In genomic region chr10:80168679-80169380, GRCh38 we compare ENCODE assay signal across 8 cellular contexts. TPM values are rescaled to one million over a fixed set of nuclear protein-coding genes. Genes with fewer than 3 reads are reported as not detected.
A peak's percentile ranks its signal among the peaks of the same experiment; 100 is the strongest.
DNase-seq lines count a peak whose midpoint lies in the region; ATAC-seq and TF ChIP-seq lines count a peak whose summit lies in the region.

No MANE protein-coding gene starts in this region.

- WGBS in trophoblast cell (ENCODE audit: extremely low coverage, insufficient coverage, insufficient read length), result no CpG with 5 or more reads among the region's 13 CpGs
- WGBS in testis, 2 donors, result 85 to 96% methylated on average over 3 to 13 of the region's 13 CpGs

- no peak overlapping the region for H4K8ac ChIP-seq in trophoblast cell (ENCODE audit: low read depth, low read length)

- no peak overlapping the region for H3K23ac ChIP-seq in trophoblast cell (ENCODE audit: low read length)

- POLR2A ChIA-PET in RWPE1 (lab: Yijun Ruan, JAX; ENCODE audit: low non-redundant PET), result no interaction called here

- no peak overlapping the region for H2AK5ac ChIP-seq in trophoblast cell (ENCODE audit: low read length)

- H3K4ac ChIP-seq in trophoblast cell (ENCODE audit: low read depth, low read length), result no peak overlapping the region

- H4K91ac ChIP-seq in trophoblast cell (ENCODE audit: low read depth, low read length), result no peak overlapping the region

- H3K36me3 ChIP-seq in trophoblast cell (ENCODE audit: control insufficient read depth in 1 of 2, insufficient read depth in 2 of 2, low read length in 2 of 2) (peaks cover 33 to 48% of the 10 kb centered on the region in 2 experiments), testis (ENCODE audit: low read depth, missing control alignments) (no peaks in the 10 kb centered on the region)

- no peak overlapping the region for H2BK5ac ChIP-seq in trophoblast cell (ENCODE audit: low read depth, low read length, poor library complexity)

- H3K79me2 ChIP-seq in trophoblast cell (ENCODE audit: control insufficient read depth, insufficient read depth, low read length, poor library complexity), result peaks cover 2% of the 10 kb centered on the region

- H3K4me3 ChIP-seq in trophoblast cell (ENCODE audit: low read depth, low read length), result no peak overlapping the region
- H3K4me3 ChIP-seq in testis, result no peak overlapping the region

- H2AFZ ChIP-seq in trophoblast cell (ENCODE audit: insufficient read depth, low read length, poor library complexity), result no peak overlapping the region

- H3K27me3 ChIP-seq in trophoblast cell (ENCODE audit: insufficient read depth, low read length) (no peaks in the 10 kb centered on the region), testis (no peaks in the 10 kb centered on the region)

- H3K79me1 ChIP-seq in trophoblast cell (ENCODE audit: low read length), result peaks cover 7% of the 10 kb centered on the region

- no peaks in the 10 kb centered on the region for H3K27me3 Mint-ChIP-seq in central memory CD8-positive, alpha-beta T cell

- TF ChIP-seq CTCF in GM12873 (IDR thresholded peaks at IDR 0.05; ENCODE audit: insufficient read depth, low read depth, low read length, missing control alignments) (peak; percentile 78), RWPE1 (conservative IDR thresholded peaks at IDR 0.05; ENCODE audit: low read depth) (no peak), testis (IDR thresholded peaks at IDR 0.05) (no peak)

- peaks cover 32 to 41% of the 10 kb centered on the region in 2 experiments for H3K4me1 ChIP-seq in trophoblast cell (ENCODE audit: control insufficient read depth in 1 of 2, insufficient read depth in 2 of 2, low read length in 2 of 2)
- H3K4me1 ChIP-seq in testis, result peaks cover 2% of the 10 kb centered on the region

- peak in 1 of 2 donors; percentile 21 for DNase-seq in central memory CD8-positive, alpha-beta T cell (ENCODE audit: low spot score in 2 of 2)
- DNase-seq in trophoblast cell (no peak), RWPE1 (ENCODE audit: low spot score) (no peak), NCI-H1105 treated with DMSO at 0.1 percent for 48 hours (lab: John Stamatoyannopoulos, UW) (no peak), GDM1 (lab: John Stamatoyannopoulos, UW) (no peak), testis (no peak)

- H3K9me3 Mint-ChIP-seq in central memory CD8-positive, alpha-beta T cell, result no peaks in the 10 kb centered on the region

- CTCF ChIA-PET in RWPE1 (lab: Yijun Ruan, JAX), result interaction anchor here (0.6 to 1.2 kb wide), 3 partner anchors 22 to 622 kb away, joined by 3 to 4 read pairs (median 4); no protein-coding TSS in a partner anchor

- intact Hi-C loops in testis (cut with DNase I; ENCODE audit: low total_unique reads), result no loop called here

- TF ChIP-seq POLR2A in testis (IDR thresholded peaks at IDR 0.05), result no peak

- H2BK12ac ChIP-seq in trophoblast cell (ENCODE audit: low read length), result no peak overlapping the region

- no peak overlapping the region for H3K27ac ChIP-seq in trophoblast cell (ENCODE audit: low read depth, low read length)
- no peak overlapping the region; the same call in 1 of the 2 replicates for H3K27ac ChIP-seq in RWPE1
- no peak overlapping the region for H3K27ac ChIP-seq in testis

- H3K4me2 ChIP-seq in trophoblast cell (ENCODE audit: low read length), result no peak overlapping the region

- ATAC-seq in HG03354 (IDR thresholded peaks at IDR 0.05; ENCODE audit: poor library complexity, severe bottlenecking, unreplicated experiment), result peak; percentile 54
- ATAC-seq in central memory CD8-positive, alpha-beta T cell (replicated peaks; ENCODE audit: extremely low read depth, poor library complexity, severe bottlenecking), result no peak

- H3K18ac ChIP-seq in trophoblast cell (ENCODE audit: low read length), result peak overlapping the region; percentile 49

- H3K4me3 Mint-ChIP-seq in central memory CD8-positive, alpha-beta T cell, result no peak overlapping the region

- H4K12ac ChIP-seq in trophoblast cell (ENCODE audit: low read depth, low read length), result no peak overlapping the region

- H3K9me3 ChIP-seq in trophoblast cell (ENCODE audit: insufficient read depth, low read depth, low read length) (peaks cover 2% of the 10 kb centered on the region), testis (no peaks in the 10 kb centered on the region)

- no peak overlapping the region for H2BK120ac ChIP-seq in trophoblast cell (ENCODE audit: insufficient read depth, low read length, poor library complexity)

- H3K4me1 Mint-ChIP-seq in central memory CD8-positive, alpha-beta T cell, result peaks cover 20% of the 10 kb centered on the region

- peaks cover 42% of the 10 kb centered on the region for H3K36me3 Mint-ChIP-seq in central memory CD8-positive, alpha-beta T cell (ENCODE audit: insufficient read depth)

- H3K14ac ChIP-seq in trophoblast cell (ENCODE audit: low read length), result no peak overlapping the region

- H3K27ac Mint-ChIP-seq in central memory CD8-positive, alpha-beta T cell (ENCODE audit: low read depth), result peak overlapping the region; percentile 55

- H3K9ac ChIP-seq in trophoblast cell (ENCODE audit: low read length), result no peak overlapping the region

RNA-seq across cellular contexts. Expression of gene PLAC9, which starts 36.3 kb away (rescaled TPM):
- polyA plus RNA-seq in trophoblast cell (2013), result 12.4 and 12.5 TPM in 2 replicates
- 10 to 100 TPM; 13.1 to 20.7 TPM for total RNA-seq in testis
- polyA plus RNA-seq in testis (ENCODE audit: insufficient read depth, low read depth, low replicate concordance), result 47.0 TPM

RNA-seq across cellular contexts. Expression of gene ANXA11, which starts 36.5 kb away (rescaled TPM):
- 460 and 504 TPM in 2 replicates for polyA plus RNA-seq in trophoblast cell (2013)
- total RNA-seq in testis, result 10 to 100 TPM; 46.5 to 64.0 TPM
- polyA plus RNA-seq in testis (ENCODE audit: insufficient read depth, low read depth, low replicate concordance), result 116 TPM
